15 cellular contexts compared by ENCODE assay signal in genomic region chr5:148561712-148562365, GRCh38.
"Had no signal": no experiment of that assay in that cellular context is flagged by ENCODE, and none has a peak within 500 bp of the region (broad histone marks: within the 10 kb centered on the region; RNA-seq: fewer than 3 reads in every experiment).

No MANE protein-coding gene starts in this region.

- H3K27ac Mint-ChIP-seq: activated B cell treated with CpG ODN at 0.5 μM for 24 hours; activated CD4-positive, alpha-beta T cell treated with anti-CD3 and anti-CD28 coated beads, Interleukin-2, amount 10 ng/mL, durations not matched to agents 7 days and 5 days; activated naive CD4-positive, alpha-beta T cell treated with anti-CD3 and anti-CD28 coated beads, Interleukin-2, amount 10 ng/mL, durations not matched to agents 7 days and 5 days; activated T-helper 2 cell treated with anti-CD3 and anti-CD28 coated beads, Interferon-gamma antibody, Interleukin-2, Interleukin-4, amounts not matched to agents 10 μg/mL and 5 μg/mL and 100 μg/mL, durations not matched to agents 14 hours and 24 hours and 36 hours; mesothelial cell of epicardium; naive thymus-derived CD8-positive, alpha-beta T cell; stimulated activated memory B cell treated with anti-CD40 and anti-IgM and Interleukin-4, amounts not matched to agents 10 μg/mL and 1 μg/mL and 100 μg/mL, for 72 hours; T-helper 1 cell treated with Interleukin-12 subunit alpha and Interleukin-12 subunit beta and Interleukin-4 antibody, amounts not matched to agents 30 μg/mL and 1 μg/mL, for 36 hours had no signal

- H3K4me1 ChIP-seq: colonic mucosa, tibial nerve had no signal

- H3K27me3 ChIP-seq: colonic mucosa, tibial nerve had no signal

- H3K4me3 ChIP-seq: colonic mucosa, tibial nerve had no signal

- H3K4me1 Mint-ChIP-seq: activated B cell treated with CpG ODN at 0.5 μM for 24 hours; activated CD4-positive, alpha-beta T cell treated with anti-CD3 and anti-CD28 coated beads, Interleukin-2, amount 10 ng/mL, durations not matched to agents 7 days and 5 days; activated naive CD4-positive, alpha-beta T cell treated with anti-CD3 and anti-CD28 coated beads, Interleukin-2, amount 10 ng/mL, durations not matched to agents 7 days and 5 days; mesothelial cell of epicardium; naive thymus-derived CD8-positive, alpha-beta T cell; stimulated activated memory B cell treated with anti-CD40 and anti-IgM and Interleukin-4, amounts not matched to agents 10 μg/mL and 1 μg/mL and 100 μg/mL, for 72 hours had no signal

- H3K9me3 ChIP-seq: colonic mucosa, tibial nerve had no signal

- H3K36me3 ChIP-seq: colonic mucosa, tibial nerve had no signal

- H3K27ac ChIP-seq: colonic mucosa, tibial nerve had no signal

- H3K27me3 Mint-ChIP-seq: activated B cell treated with CpG ODN at 0.5 μM for 24 hours; activated naive CD4-positive, alpha-beta T cell treated with anti-CD3 and anti-CD28 coated beads, Interleukin-2, amount 10 ng/mL, durations not matched to agents 7 days and 5 days; stimulated activated memory B cell treated with anti-CD40 and anti-IgM and Interleukin-4, amounts not matched to agents 10 μg/mL and 1 μg/mL and 100 μg/mL, for 72 hours had no signal

- H3K9me3 Mint-ChIP-seq: activated B cell treated with CpG ODN at 0.5 μM for 24 hours; activated CD4-positive, alpha-beta T cell treated with anti-CD3 and anti-CD28 coated beads, Interleukin-2, amount 10 ng/mL, durations not matched to agents 7 days and 5 days; activated naive CD4-positive, alpha-beta T cell treated with anti-CD3 and anti-CD28 coated beads, Interleukin-2, amount 10 ng/mL, durations not matched to agents 7 days and 5 days; activated T-helper 2 cell treated with anti-CD3 and anti-CD28 coated beads, Interferon-gamma antibody, Interleukin-2, Interleukin-4, amounts not matched to agents 10 μg/mL and 5 μg/mL and 100 μg/mL, durations not matched to agents 14 hours and 24 hours and 36 hours; mesothelial cell of epicardium; naive thymus-derived CD8-positive, alpha-beta T cell; stimulated activated memory B cell treated with anti-CD40 and anti-IgM and Interleukin-4, amounts not matched to agents 10 μg/mL and 1 μg/mL and 100 μg/mL, for 72 hours; T-helper 1 cell treated with Interleukin-12 subunit alpha and Interleukin-12 subunit beta and Interleukin-4 antibody, amounts not matched to agents 30 μg/mL and 1 μg/mL, for 36 hours had no signal

- ATAC-seq: naive thymus-derived CD8-positive, alpha-beta T cell; stimulated activated memory B cell treated with anti-CD40 and anti-IgM and Interleukin-4, amounts not matched to agents 10 μg/mL and 1 μg/mL and 100 μg/mL, for 72 hours had no signal

- H3K36me3 Mint-ChIP-seq: activated naive CD4-positive, alpha-beta T cell treated with anti-CD3 and anti-CD28 coated beads, Interleukin-2, amount 10 ng/mL, durations not matched to agents 7 days and 5 days; mesothelial cell of epicardium; naive thymus-derived CD8-positive, alpha-beta T cell; stimulated activated memory B cell treated with anti-CD40 and anti-IgM and Interleukin-4, amounts not matched to agents 10 μg/mL and 1 μg/mL and 100 μg/mL, for 72 hours had no signal

- DNase-seq: activated B cell treated with CpG ODN at 0.5 μM for 24 hours; activated CD4-positive, alpha-beta T cell treated with anti-CD3 and anti-CD28 coated beads, Interleukin-2, amount 10 ng/mL, durations not matched to agents 7 days and 5 days; activated CD8-positive, alpha-beta memory T cell treated with anti-CD3 and anti-CD28 coated beads for 24 hours; activated naive CD4-positive, alpha-beta T cell treated with anti-CD3 and anti-CD28 coated beads, Interleukin-2, amount 10 ng/mL, durations not matched to agents 7 days and 5 days; colonic mucosa; effector CD4-positive, alpha-beta T cell; foreskin melanocyte; head of caudate nucleus; naive thymus-derived CD8-positive, alpha-beta T cell; occipital lobe had no signal

- H3K4me3 Mint-ChIP-seq: activated B cell treated with CpG ODN at 0.5 μM for 24 hours; activated CD4-positive, alpha-beta T cell treated with anti-CD3 and anti-CD28 coated beads, Interleukin-2, amount 10 ng/mL, durations not matched to agents 7 days and 5 days; activated naive CD4-positive, alpha-beta T cell treated with anti-CD3 and anti-CD28 coated beads, Interleukin-2, amount 10 ng/mL, durations not matched to agents 7 days and 5 days; mesothelial cell of epicardium; naive thymus-derived CD8-positive, alpha-beta T cell; stimulated activated memory B cell treated with anti-CD40 and anti-IgM and Interleukin-4, amounts not matched to agents 10 μg/mL and 1 μg/mL and 100 μg/mL, for 72 hours; T-helper 1 cell treated with Interleukin-12 subunit alpha and Interleukin-12 subunit beta and Interleukin-4 antibody, amounts not matched to agents 30 μg/mL and 1 μg/mL, for 36 hours had no signal
